1 cellular context compared by ENCODE assay signal in the genomic region with DNA sequence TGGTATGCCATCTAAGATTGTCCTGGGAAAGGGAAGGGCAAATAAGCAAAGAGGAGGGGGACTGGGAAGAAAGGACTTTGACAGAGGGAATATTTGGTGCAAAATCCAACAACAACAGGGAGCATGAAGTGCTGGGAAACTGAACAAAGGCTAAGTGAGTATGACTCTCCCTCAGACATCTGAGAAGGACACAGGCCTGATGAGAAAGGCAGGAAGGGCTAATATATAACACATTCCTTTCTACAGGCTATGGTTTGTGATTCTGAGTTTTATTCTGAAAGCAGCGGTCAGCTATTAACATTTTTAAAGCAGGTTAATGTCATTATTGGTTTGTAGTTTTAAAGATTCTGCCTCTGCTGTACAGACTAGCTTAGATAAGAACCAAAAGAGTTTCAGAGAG.
TF ChIP-seq lines count a peak whose summit lies in the region.

No MANE protein-coding gene starts in this region.

TF ChIP-seq in H1, 55 proteins besides CTCF, POLR2A, EP300 and RAD21 (continued from another document):
- TF ChIP-seq, protein P1, sequence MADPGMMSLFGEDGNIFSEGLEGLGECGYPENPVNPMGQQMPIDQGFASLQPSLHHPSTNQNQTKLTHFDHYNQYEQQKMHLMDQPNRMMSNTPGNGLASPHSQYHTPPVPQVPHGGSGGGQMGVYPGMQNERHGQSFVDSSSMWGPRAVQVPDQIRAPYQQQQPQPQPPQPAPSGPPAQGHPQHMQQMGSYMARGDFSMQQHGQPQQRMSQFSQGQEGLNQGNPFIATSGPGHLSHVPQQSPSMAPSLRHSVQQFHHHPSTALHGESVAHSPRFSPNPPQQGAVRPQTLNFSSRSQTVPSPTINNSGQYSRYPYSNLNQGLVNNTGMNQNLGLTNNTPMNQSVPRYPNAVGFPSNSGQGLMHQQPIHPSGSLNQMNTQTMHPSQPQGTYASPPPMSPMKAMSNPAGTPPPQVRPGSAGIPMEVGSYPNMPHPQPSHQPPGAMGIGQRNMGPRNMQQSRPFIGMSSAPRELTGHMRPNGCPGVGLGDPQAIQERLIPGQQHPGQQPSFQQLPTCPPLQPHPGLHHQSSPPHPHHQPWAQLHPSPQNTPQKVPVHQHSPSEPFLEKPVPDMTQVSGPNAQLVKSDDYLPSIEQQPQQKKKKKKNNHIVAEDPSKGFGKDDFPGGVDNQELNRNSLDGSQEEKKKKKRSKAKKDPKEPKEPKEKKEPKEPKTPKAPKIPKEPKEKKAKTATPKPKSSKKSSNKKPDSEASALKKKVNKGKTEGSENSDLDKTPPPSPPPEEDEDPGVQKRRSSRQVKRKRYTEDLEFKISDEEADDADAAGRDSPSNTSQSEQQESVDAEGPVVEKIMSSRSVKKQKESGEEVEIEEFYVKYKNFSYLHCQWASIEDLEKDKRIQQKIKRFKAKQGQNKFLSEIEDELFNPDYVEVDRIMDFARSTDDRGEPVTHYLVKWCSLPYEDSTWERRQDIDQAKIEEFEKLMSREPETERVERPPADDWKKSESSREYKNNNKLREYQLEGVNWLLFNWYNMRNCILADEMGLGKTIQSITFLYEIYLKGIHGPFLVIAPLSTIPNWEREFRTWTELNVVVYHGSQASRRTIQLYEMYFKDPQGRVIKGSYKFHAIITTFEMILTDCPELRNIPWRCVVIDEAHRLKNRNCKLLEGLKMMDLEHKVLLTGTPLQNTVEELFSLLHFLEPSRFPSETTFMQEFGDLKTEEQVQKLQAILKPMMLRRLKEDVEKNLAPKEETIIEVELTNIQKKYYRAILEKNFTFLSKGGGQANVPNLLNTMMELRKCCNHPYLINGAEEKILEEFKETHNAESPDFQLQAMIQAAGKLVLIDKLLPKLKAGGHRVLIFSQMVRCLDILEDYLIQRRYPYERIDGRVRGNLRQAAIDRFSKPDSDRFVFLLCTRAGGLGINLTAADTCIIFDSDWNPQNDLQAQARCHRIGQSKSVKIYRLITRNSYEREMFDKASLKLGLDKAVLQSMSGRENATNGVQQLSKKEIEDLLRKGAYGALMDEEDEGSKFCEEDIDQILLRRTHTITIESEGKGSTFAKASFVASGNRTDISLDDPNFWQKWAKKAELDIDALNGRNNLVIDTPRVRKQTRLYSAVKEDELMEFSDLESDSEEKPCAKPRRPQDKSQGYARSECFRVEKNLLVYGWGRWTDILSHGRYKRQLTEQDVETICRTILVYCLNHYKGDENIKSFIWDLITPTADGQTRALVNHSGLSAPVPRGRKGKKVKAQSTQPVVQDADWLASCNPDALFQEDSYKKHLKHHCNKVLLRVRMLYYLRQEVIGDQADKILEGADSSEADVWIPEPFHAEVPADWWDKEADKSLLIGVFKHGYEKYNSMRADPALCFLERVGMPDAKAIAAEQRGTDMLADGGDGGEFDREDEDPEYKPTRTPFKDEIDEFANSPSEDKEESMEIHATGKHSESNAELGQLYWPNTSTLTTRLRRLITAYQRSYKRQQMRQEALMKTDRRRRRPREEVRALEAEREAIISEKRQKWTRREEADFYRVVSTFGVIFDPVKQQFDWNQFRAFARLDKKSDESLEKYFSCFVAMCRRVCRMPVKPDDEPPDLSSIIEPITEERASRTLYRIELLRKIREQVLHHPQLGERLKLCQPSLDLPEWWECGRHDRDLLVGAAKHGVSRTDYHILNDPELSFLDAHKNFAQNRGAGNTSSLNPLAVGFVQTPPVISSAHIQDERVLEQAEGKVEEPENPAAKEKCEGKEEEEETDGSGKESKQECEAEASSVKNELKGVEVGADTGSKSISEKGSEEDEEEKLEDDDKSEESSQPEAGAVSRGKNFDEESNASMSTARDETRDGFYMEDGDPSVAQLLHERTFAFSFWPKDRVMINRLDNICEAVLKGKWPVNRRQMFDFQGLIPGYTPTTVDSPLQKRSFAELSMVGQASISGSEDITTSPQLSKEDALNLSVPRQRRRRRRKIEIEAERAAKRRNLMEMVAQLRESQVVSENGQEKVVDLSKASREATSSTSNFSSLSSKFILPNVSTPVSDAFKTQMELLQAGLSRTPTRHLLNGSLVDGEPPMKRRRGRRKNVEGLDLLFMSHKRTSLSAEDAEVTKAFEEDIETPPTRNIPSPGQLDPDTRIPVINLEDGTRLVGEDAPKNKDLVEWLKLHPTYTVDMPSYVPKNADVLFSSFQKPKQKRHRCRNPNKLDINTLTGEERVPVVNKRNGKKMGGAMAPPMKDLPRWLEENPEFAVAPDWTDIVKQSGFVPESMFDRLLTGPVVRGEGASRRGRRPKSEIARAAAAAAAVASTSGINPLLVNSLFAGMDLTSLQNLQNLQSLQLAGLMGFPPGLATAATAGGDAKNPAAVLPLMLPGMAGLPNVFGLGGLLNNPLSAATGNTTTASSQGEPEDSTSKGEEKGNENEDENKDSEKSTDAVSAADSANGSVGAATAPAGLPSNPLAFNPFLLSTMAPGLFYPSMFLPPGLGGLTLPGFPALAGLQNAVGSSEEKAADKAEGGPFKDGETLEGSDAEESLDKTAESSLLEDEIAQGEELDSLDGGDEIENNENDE (IDR thresholded peaks at IDR 0.05; ENCODE audit: insufficient replicate concordance, low read length): no peak
- TF ChIP-seq SP2 (IDR thresholded peaks at IDR 0.05; ENCODE audit: low read length) (no peak), SP4 (IDR thresholded peaks at IDR 0.05; ENCODE audit: low read length) (no peak), JUN (IDR thresholded peaks at IDR 0.05; ENCODE audit: low read depth, low read length) (no peak), JUND (IDR thresholded peaks at IDR 0.05; ENCODE audit: low read length) (no peak), TAF1 (IDR thresholded peaks at IDR 0.05; ENCODE audit: low read depth, low read length) (no peak)
